ENCODE assay signal across 19 cellular contexts in genomic region chr4:114116861-114117260, GRCh38.
"Had no signal": no experiment of that assay in that cellular context is flagged by ENCODE, and none has a peak within 500 bp of the region (broad histone marks: within the 10 kb centered on the region; RNA-seq: fewer than 3 reads in every experiment).

No MANE protein-coding gene starts in this region.

- H3K4me1 Mint-ChIP-seq: immature natural killer cell; memory B cell; neural progenitor cell; stimulated activated effector memory CD8-positive, alpha-beta T cell treated with anti-CD3 and anti-CD28 coated beads, Interleukin-12 subunit alpha, Interleukin-12 subunit beta, amount 100 ng/mL, for 72 hours had no signal

- H3K27me3 Mint-ChIP-seq: memory B cell, type B pancreatic cell had no signal

- DNase-seq: dermis blood vessel endothelial cell; esophagus squamous epithelium; foreskin fibroblast; immature natural killer cell; left ventricle myocardium inferior; lower lobe of right lung; psoas muscle; retina; right lobe of liver; stimulated activated CD4-positive, alpha-beta T cell treated with anti-CD3 and anti-CD28 coated beads, Interleukin-4, amount 100 ng/mL, for 1 hour; stimulated activated CD8-positive, alpha-beta memory T cell treated with anti-CD3 and anti-CD28 coated beads, Interleukin-4, amount 100 ng/mL, for 48 hours; stimulated activated naive CD8-positive, alpha-beta T cell treated with anti-CD3 and anti-CD28 coated beads, Interleukin-15, Interleukin-2, amounts not matched to agents 100 U/mL and 50 U/mL, for 24 hours; thyroid gland had no signal

- H3K4me3 Mint-ChIP-seq: immature natural killer cell; memory B cell; mesothelial cell of epicardium; natural killer cell treated with Interleukin-12 subunit alpha and Interleukin-12 subunit beta and Interleukin-15 and Interleukin-18, amount 100 ng/mL, for 72 hours; neural progenitor cell; stimulated activated effector memory CD8-positive, alpha-beta T cell treated with anti-CD3 and anti-CD28 coated beads, Interleukin-12 subunit alpha, Interleukin-12 subunit beta, amount 100 ng/mL, for 72 hours; type B pancreatic cell had no signal

- ATAC-seq: lower lobe of right lung; natural killer cell treated with Interleukin-12 subunit alpha and Interleukin-12 subunit beta and Interleukin-15 and Interleukin-18, amount 100 ng/mL, for 72 hours; psoas muscle; right lobe of liver; stimulated activated effector memory CD8-positive, alpha-beta T cell treated with anti-CD3 and anti-CD28 coated beads, Interleukin-12 subunit alpha, Interleukin-12 subunit beta, amount 100 ng/mL, for 72 hours; stimulated activated naive CD8-positive, alpha-beta T cell treated with anti-CD3 and anti-CD28 coated beads, Interleukin-15, Interleukin-2, amounts not matched to agents 100 U/mL and 50 U/mL, for 24 hours had no signal

- H3K9me3 Mint-ChIP-seq: immature natural killer cell; memory B cell; mesothelial cell of epicardium; natural killer cell treated with Interleukin-12 subunit alpha and Interleukin-12 subunit beta and Interleukin-15 and Interleukin-18, amount 100 ng/mL, for 72 hours; neural progenitor cell; stimulated activated effector memory CD8-positive, alpha-beta T cell treated with anti-CD3 and anti-CD28 coated beads, Interleukin-12 subunit alpha, Interleukin-12 subunit beta, amount 100 ng/mL, for 72 hours; type B pancreatic cell had no signal

- H3K36me3 Mint-ChIP-seq: immature natural killer cell; memory B cell; mesothelial cell of epicardium; natural killer cell treated with Interleukin-12 subunit alpha and Interleukin-12 subunit beta and Interleukin-15 and Interleukin-18, amount 100 ng/mL, for 72 hours; neural progenitor cell; stimulated activated effector memory CD8-positive, alpha-beta T cell treated with anti-CD3 and anti-CD28 coated beads, Interleukin-12 subunit alpha, Interleukin-12 subunit beta, amount 100 ng/mL, for 72 hours; type B pancreatic cell had no signal

- H3K27ac Mint-ChIP-seq: immature natural killer cell; memory B cell; mesothelial cell of epicardium; natural killer cell treated with Interleukin-12 subunit alpha and Interleukin-12 subunit beta and Interleukin-15 and Interleukin-18, amount 100 ng/mL, for 72 hours; neural progenitor cell; stimulated activated effector memory CD8-positive, alpha-beta T cell treated with anti-CD3 and anti-CD28 coated beads, Interleukin-12 subunit alpha, Interleukin-12 subunit beta, amount 100 ng/mL, for 72 hours; type B pancreatic cell had no signal
